ENCODE assay signal across 25 cellular contexts in genomic region chr5:116424258-116424615, GRCh38.
DNase-seq lines count a peak whose midpoint lies in the region; ATAC-seq and TF ChIP-seq lines count a peak whose summit lies in the region.
"Had no signal": no experiment of that assay in that cellular context is flagged by ENCODE, and none has a peak within 500 bp of the region (broad histone marks: within the 10 kb centered on the region; RNA-seq: fewer than 3 reads in every experiment).

No MANE protein-coding gene starts in this region.

- no peaks in the 10 kb centered on the region for H3K36me3 Mint-ChIP-seq in MCF 10A (ENCODE audit: insufficient read depth, unreplicated experiment)

- peak; percentile 30 for DNase-seq in mammary epithelial cell
- no peak for DNase-seq in MCF 10A (ENCODE audit: unreplicated experiment)
- peak; percentile 66 for DNase-seq in epithelial cell of esophagus (ENCODE audit: low read depth)
- DNase-seq in foreskin keratinocyte: peak; percentile 31 to 66
- no peak for DNase-seq in hypothalamus (lab: John Stamatoyannopoulos, UW)
- no peak for DNase-seq in D341Med (ENCODE audit: low spot score)
- DNase-seq in NCI-H146 (lab: John Stamatoyannopoulos, UW): no peak
- DNase-seq: 8988T; ACHN; AML-193; Caco-2; Calu3; CD4-positive, alpha-beta T cell; CD8-positive, alpha-beta T cell; DMS 273 treated with DMSO at 0.1 percent for 48 hours; DMS153; DMS53; DMS79; DND-41; EL; GDM1 had no signal

- intact Hi-C loops in mammary epithelial cell (cut with micrococcal nuclease): no loop called here
- intact Hi-C loops in MCF 10A (cut with micrococcal nuclease): no loop called here

- no peak overlapping the region for H3K27ac Mint-ChIP-seq in MCF 10A (ENCODE audit: low read depth, unreplicated experiment)
- H3K27ac Mint-ChIP-seq: B cell; CD4-positive, alpha-beta T cell; CD8-positive, alpha-beta T cell had no signal

- POLR2A ChIA-PET in MCF 10A (lab: Yijun Ruan, JAX): interaction anchor here (0.8 kb wide), 1 partner anchor 16 kb away, joined by 3 read pairs; no protein-coding TSS in a partner anchor

- H3K4me1 ChIP-seq in mammary epithelial cell (ENCODE audit: insufficient read depth, low read length) (peaks cover 5% of the 10 kb centered on the region), foreskin keratinocyte (no peaks in the 10 kb centered on the region)
- H3K4me1 ChIP-seq: Caco-2 had no signal

- dilution Hi-C loops in mammary epithelial cell (cut with HindIII; ENCODE audit: low sequenced_read_pairs): no loop called here

- H4K20me1 ChIP-seq in mammary epithelial cell (ENCODE audit: insufficient read depth, low read length): no peaks in the 10 kb centered on the region
- H4K20me1 ChIP-seq: BLaER1 treated with 17β-estradiol and CSF1 and Interleukin-3, amounts not matched to agents 10 nM and 100 nM had no signal

- H3K4me3 ChIP-seq in mammary epithelial cell (replicated peaks in 1 of 3; ENCODE audit: insufficient read depth in 1 of 3, low read depth in 2 of 3, low read length in 3 of 3) (no peak overlapping the region), epithelial cell of esophagus (ENCODE audit: low read length) (no peak overlapping the region)
- H3K4me3 ChIP-seq: BLaER1 treated with 17β-estradiol and CSF1 and Interleukin-3, amounts not matched to agents 10 nM and 100 nM; GM12878 had no signal

- no TSS peak for BruUV-seq in mammary epithelial cell (replicated peaks; lab: Mats Ljungman, UMichigan)
- no TSS peak for BruUV-seq in MCF 10A (replicated peaks; lab: Mats Ljungman, UMichigan)

- H3K4me3 Mint-ChIP-seq in MCF 10A (ENCODE audit: unreplicated experiment): no peak overlapping the region
- H3K4me3 Mint-ChIP-seq: B cell; CD4-positive, alpha-beta T cell; CD8-positive, alpha-beta T cell had no signal

- no peaks in the 10 kb centered on the region for H3K4me1 Mint-ChIP-seq in MCF 10A (ENCODE audit: insufficient read depth, unreplicated experiment)
- H3K4me1 Mint-ChIP-seq: B cell had no signal

- no peak overlapping the region for H3K4me2 ChIP-seq in mammary epithelial cell (ENCODE audit: insufficient read depth, low read depth, low read length)
- H3K4me2 ChIP-seq: BLaER1 treated with 17β-estradiol and CSF1 and Interleukin-3, amounts not matched to agents 10 nM and 100 nM had no signal

- H2AFZ ChIP-seq in mammary epithelial cell (ENCODE audit: low read depth, low read length): no peak overlapping the region

- CTCF ChIA-PET in mammary epithelial cell (lab: Charles Lee; ENCODE audit: low non-redundant PET) (no interaction called here), MCF 10A (lab: Yijun Ruan, JAX) (no interaction called here)

- no peaks in the 10 kb centered on the region for H3K9me3 Mint-ChIP-seq in MCF 10A (ENCODE audit: unreplicated experiment)
- H3K9me3 Mint-ChIP-seq: CD4-positive, alpha-beta T cell; CD8-positive, alpha-beta T cell had no signal

- no peaks in the 10 kb centered on the region for H3K79me2 ChIP-seq in mammary epithelial cell (ENCODE audit: insufficient read depth, low read length)

- H3K27ac ChIP-seq in mammary epithelial cell (ENCODE audit: insufficient read depth, low read depth, low read length) (no peak overlapping the region), foreskin keratinocyte (no peak overlapping the region)
- H3K27ac ChIP-seq: BLaER1 treated with 17β-estradiol and CSF1 and Interleukin-3, amounts not matched to agents 10 nM and 100 nM; C4-2B had no signal

- no peaks in the 10 kb centered on the region for H3K36me3 ChIP-seq in mammary epithelial cell (ENCODE audit: insufficient read depth, low read length)

- peak; percentile 33 for ATAC-seq in foreskin keratinocyte
- ATAC-seq: CD8-positive, alpha-beta T cell; GM12878 had no signal

- H3K9me3 ChIP-seq in mammary epithelial cell (replicated peaks; ENCODE audit: insufficient read depth, low read length): no peaks in the 10 kb centered on the region
- H3K9me3 ChIP-seq: Caco-2 had no signal

- in situ Hi-C loops in mammary epithelial cell (cut with MboI; ENCODE audit: low sequenced_read_pairs in 2 of 2): no loop called here

- 68% methylated on average over 4 of the region's 4 CpGs for WGBS in mammary epithelial cell (ENCODE audit: low coverage, missing lambda C conversion rate)

- H3K27me3 Mint-ChIP-seq in MCF 10A (ENCODE audit: insufficient read depth, unreplicated experiment): no peaks in the 10 kb centered on the region
- H3K27me3 Mint-ChIP-seq: B cell; CD4-positive, alpha-beta T cell had no signal

- no peak for TF ChIP-seq CTCF in mammary epithelial cell (conservative IDR thresholded peaks at IDR 0.05 in 1 of 2, IDR thresholded peaks at IDR 0.05 in 1 of 2; ENCODE audit: extremely low read depth in 1 of 2, insufficient read depth in 1 of 2, low read depth in 1 of 2, low read length in 2 of 2)
- TF ChIP-seq CTCF in MCF 10A (IDR thresholded peaks at IDR 0.05; ENCODE audit: unreplicated experiment): no peak
- TF ChIP-seq CTCF in epithelial cell of esophagus (IDR thresholded peaks at IDR 0.05; ENCODE audit: insufficient read depth, low read depth, low read length, missing control alignments): no peak
- TF ChIP-seq CTCF in foreskin keratinocyte (conservative IDR thresholded peaks at IDR 0.05): no peak

- H3K9ac ChIP-seq in mammary epithelial cell (ENCODE audit: insufficient read depth, low read length): no peak overlapping the region
- H3K9ac ChIP-seq: BLaER1 treated with 17β-estradiol and CSF1 and Interleukin-3, amounts not matched to agents 10 nM and 100 nM had no signal

- H3K27me3 ChIP-seq in mammary epithelial cell (ENCODE audit: insufficient read depth, low read length) (no peaks in the 10 kb centered on the region), foreskin keratinocyte (no peaks in the 10 kb centered on the region)
- H3K27me3 ChIP-seq: BLaER1 treated with 17β-estradiol and CSF1 and Interleukin-3, amounts not matched to agents 10 nM and 100 nM had no signal

Comparison
In these comparisons a context has a peak if more than half of its experiments do, and no peak if none do; other contexts are left out.
1. DNase-seq: peak in mammary epithelial cell (single experiment), epithelial cell of esophagus (single experiment) and foreskin keratinocyte (2 of 2); none in MCF 10A (single experiment), hypothalamus (0 of 51), D341Med (single experiment) and NCI-H146 (single experiment).